Comparison of ENCODE assay signal across 2 cellular contexts in the genomic region with DNA sequence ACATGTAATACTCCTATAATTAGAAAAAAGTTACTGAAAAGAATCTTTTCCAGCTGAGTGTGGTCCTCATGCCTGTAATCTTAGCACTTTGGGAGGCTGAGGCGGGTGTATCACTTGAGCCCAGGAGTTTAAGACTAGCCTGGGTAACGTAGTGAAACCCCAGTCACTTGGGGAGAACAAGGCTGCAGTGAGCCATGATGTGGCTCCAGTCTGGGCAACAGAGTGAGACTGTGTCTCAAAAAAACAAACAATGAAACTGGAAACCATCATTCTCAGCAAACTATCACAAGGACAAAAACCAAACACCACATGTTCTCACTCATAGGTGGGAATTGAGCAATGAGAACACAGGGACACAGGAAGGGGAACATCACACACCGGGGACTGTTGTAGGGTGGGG. TPM values are rescaled to one million over a fixed set of nuclear protein-coding genes. Genes with fewer than 3 reads are reported as not detected.
"Had no signal": no experiment of that assay in that cellular context is flagged by ENCODE, and none has a peak within 500 bp of the region (broad histone marks: within the 10 kb centered on the region; RNA-seq: fewer than 3 reads in every experiment).

No MANE protein-coding gene starts in this region.

RNA-seq across cellular contexts. Expression of gene PEX5L, which starts 18.9 kb away (rescaled TPM):
- total RNA-seq: HT-29, T-cell had no signal
